ENCODE assay signal across 10 cellular contexts in genomic region chr1:55127827-55128343, GRCh38.
DNase-seq lines count a peak whose midpoint lies in the region; ATAC-seq and TF ChIP-seq lines count a peak whose summit lies in the region.
"Had no signal": no experiment of that assay in that cellular context is flagged by ENCODE, and none has a peak within 500 bp of the region (broad histone marks: within the 10 kb centered on the region; RNA-seq: fewer than 3 reads in every experiment).

No MANE protein-coding gene starts in this region.

- ATAC-seq in HG03196 (IDR thresholded peaks at IDR 0.05; ENCODE audit: unreplicated experiment) (peak; percentile 79), gastrocnemius medialis (no peak)

- H3K4me1 Mint-ChIP-seq in endodermal cell: no peaks in the 10 kb centered on the region
- H3K4me1 Mint-ChIP-seq: brain had no signal

- H3K4me1 ChIP-seq in adipocyte (ENCODE audit: control insufficient read depth, insufficient read depth, low read length) (peaks cover 8% of the 10 kb centered on the region), gastrocnemius medialis (no peaks in the 10 kb centered on the region), endodermal cell (ENCODE audit: control insufficient read depth, insufficient read depth, low read length) (no peaks in the 10 kb centered on the region)

- no peaks in the 10 kb centered on the region for H3K9me3 Mint-ChIP-seq in endodermal cell

- no peaks in the 10 kb centered on the region for H3K27me3 Mint-ChIP-seq in endodermal cell (ENCODE audit: insufficient read depth)
- H3K27me3 Mint-ChIP-seq: brain had no signal

- H3K27ac Mint-ChIP-seq in endodermal cell: no peak overlapping the region
- H3K27ac Mint-ChIP-seq: brain had no signal

- WGBS in endodermal cell (ENCODE audit: insufficient coverage in 1 of 2, insufficient read length in 1 of 2), 2 experiments: 95 to 96% methylated on average over 3 of the region's 3 CpGs

- no peak overlapping the region for H3K9ac ChIP-seq in adipocyte (ENCODE audit: low read length)
- no peak overlapping the region for H3K9ac ChIP-seq in endodermal cell (ENCODE audit: extremely low read depth, low read length, poor library complexity, severe bottlenecking)

- H3K27me3 ChIP-seq in adipocyte (replicated peaks; ENCODE audit: control insufficient read depth, insufficient read depth, low read length): no peaks in the 10 kb centered on the region
- no peaks in the 10 kb centered on the region for H3K27me3 ChIP-seq in gastrocnemius medialis
- H3K27me3 ChIP-seq in endodermal cell (ENCODE audit: control insufficient read depth, insufficient read depth, low read length, poor library complexity, severe bottlenecking): no peaks in the 10 kb centered on the region

- peaks cover 82% of the 10 kb centered on the region for H3K36me3 Mint-ChIP-seq in endodermal cell (ENCODE audit: low read depth)

- intact Hi-C loops in gastrocnemius medialis (cut with DNase I; ENCODE audit: low total_unique reads): no loop called here

- peak; percentile 10 for DNase-seq in stimulated activated CD4-positive, alpha-beta T cell treated with anti-CD3 and anti-CD28 coated beads, Interleukin-4, amount 100 ng/mL, for 24 hours
- no peak for DNase-seq in stimulated activated CD4-positive, alpha-beta T cell treated with anti-CD3 and anti-CD28 coated beads, Interleukin-12 subunit alpha, Interleukin-12 subunit beta, amount 100 ng/mL, for 4 hours
- peak; percentile 15 for DNase-seq in adipocyte (ENCODE audit: low read depth)
- no peak for DNase-seq in gastrocnemius medialis
- no peak for DNase-seq in NCI-H69 (lab: John Stamatoyannopoulos, UW)
- no peak for DNase-seq in endodermal cell
- no peak for DNase-seq in kidney glomerular epithelial cell (lab: John Stamatoyannopoulos, UW)
- DNase-seq: NCI-H146 had no signal

- H3K36me3 ChIP-seq in adipocyte (ENCODE audit: control insufficient read depth, insufficient read depth, low read length, severe bottlenecking) (peaks cover 94% of the 10 kb centered on the region), gastrocnemius medialis (peaks cover 13 to 93% of the 10 kb centered on the region in 2 donors), endodermal cell (ENCODE audit: control insufficient read depth, insufficient read depth, low read length) (peaks cover 85% of the 10 kb centered on the region)

- no peak overlapping the region for H3K27ac ChIP-seq in gastrocnemius medialis
- H3K27ac ChIP-seq in endodermal cell (ENCODE audit: low read depth, low read length): no peak overlapping the region

- in situ Hi-C loops in gastrocnemius medialis (cut with MboI; ENCODE audit: low sequenced_read_pairs in 4 of 4): loop anchor here in 1 of 4 donors (25.0 kb wide), 1 partner anchor 1459 kb away; the partner anchor contains the start of gene PLPP3

- no peak overlapping the region for H3K4me3 Mint-ChIP-seq in endodermal cell
- H3K4me3 Mint-ChIP-seq: brain had no signal

- TF ChIP-seq CTCF in gastrocnemius medialis (IDR thresholded peaks at IDR 0.05 in 4 of 5, conservative IDR thresholded peaks at IDR 0.05 in 1 of 5) (no peak), endodermal cell (conservative IDR thresholded peaks at IDR 0.05) (no peak)

- H3K9me3 ChIP-seq in adipocyte (ENCODE audit: control insufficient read depth, low read length): no peaks in the 10 kb centered on the region
- no peaks in the 10 kb centered on the region for H3K9me3 ChIP-seq in gastrocnemius medialis
- no peaks in the 10 kb centered on the region for H3K9me3 ChIP-seq in endodermal cell (ENCODE audit: control insufficient read depth, low read length)

- TF ChIP-seq POLR2A in gastrocnemius medialis (IDR thresholded peaks at IDR 0.05): no peak

- no peak overlapping the region for H3K4me3 ChIP-seq in adipocyte (ENCODE audit: low read length)
- H3K4me3 ChIP-seq in gastrocnemius medialis: no peak overlapping the region
- no peak overlapping the region for H3K4me3 ChIP-seq in endodermal cell (ENCODE audit: low read length)

Comparison
In these comparisons a context has a peak if more than half of its experiments do, and no peak if none do; other contexts are left out.
1. DNase-seq: peak in stimulated activated CD4-positive, alpha-beta T cell treated with anti-CD3 and anti-CD28 coated beads, Interleukin-4, amount 100 ng/mL, for 24 hours (single experiment) and adipocyte (single experiment); none in stimulated activated CD4-positive, alpha-beta T cell treated with anti-CD3 and anti-CD28 coated beads, Interleukin-12 subunit alpha, Interleukin-12 subunit beta, amount 100 ng/mL, for 4 hours (single experiment), gastrocnemius medialis (0 of 2), NCI-H69 (single experiment), endodermal cell (single experiment) and kidney glomerular epithelial cell (single experiment).